Comparison of ENCODE assay signal across 12 cellular contexts in the genomic region with DNA sequence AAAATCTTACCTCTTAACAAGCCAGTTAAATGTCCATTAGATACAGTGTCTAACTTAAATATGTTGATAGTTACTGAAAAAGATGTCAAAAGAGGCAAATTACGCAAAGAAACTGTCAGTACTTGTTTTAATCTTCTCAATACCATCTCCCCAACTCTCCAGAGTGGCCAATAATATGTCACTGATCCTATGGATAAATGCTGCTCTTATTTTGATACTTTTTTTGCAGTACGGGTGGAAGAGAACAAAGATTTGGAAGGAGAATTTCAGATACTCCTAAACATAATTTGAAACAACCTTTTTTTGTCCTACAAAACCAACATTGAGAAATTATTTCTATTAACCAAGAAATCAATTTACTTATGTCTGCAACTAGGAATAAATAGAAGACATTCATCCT.
A peak's percentile ranks its signal among the peaks of the same experiment; 100 is the strongest.
DNase-seq lines count a peak whose midpoint lies in the region; ATAC-seq and TF ChIP-seq lines count a peak whose summit lies in the region.
"Had no signal": no experiment of that assay in that cellular context is flagged by ENCODE, and none has a peak within 500 bp of the region (broad histone marks: within the 10 kb centered on the region; RNA-seq: fewer than 3 reads in every experiment).

No MANE protein-coding gene starts in this region.

- H2BK15ac ChIP-seq in neuronal stem cell (ENCODE audit: low read length) = no peak overlapping the region

- no peak overlapping the region for H3K9ac ChIP-seq in neuronal stem cell (ENCODE audit: low read depth, low read length, poor library complexity)

- H2BK5ac ChIP-seq in neuronal stem cell (ENCODE audit: low read length) = no peak overlapping the region

- H3K4me2 ChIP-seq in neuronal stem cell (ENCODE audit: insufficient read depth, low read length, poor library complexity, severe bottlenecking) = no peak overlapping the region

- H3K4me1 Mint-ChIP-seq in activated CD8-positive, alpha-beta T cell treated with anti-CD3 and anti-CD28 coated beads, Interleukin-2, amount 10 ng/mL, durations not matched to agents 7 days and 5 days (ENCODE audit: low read depth) = peaks cover 4% of the 10 kb centered on the region
- H3K4me1 Mint-ChIP-seq: central memory CD8-positive, alpha-beta T cell had no signal

- H4K8ac ChIP-seq in neuronal stem cell (ENCODE audit: low read depth, low read length) = no peak overlapping the region

- H3K36me3 Mint-ChIP-seq in activated CD8-positive, alpha-beta T cell treated with anti-CD3 and anti-CD28 coated beads, Interleukin-2, amount 10 ng/mL, durations not matched to agents 7 days and 5 days (ENCODE audit: low read depth) = no peaks in the 10 kb centered on the region

- H3K27ac ChIP-seq in left ventricle myocardium inferior (replicated peaks) (peak overlapping the region; percentile 86), epithelial cell of prostate (peak overlapping the region; percentile 68), neuronal stem cell (replicated peaks; ENCODE audit: low read length) (peak overlapping the region; percentile 78), vagina (peak overlapping the region; percentile 79)

- no peak overlapping the region for H3K18ac ChIP-seq in neuronal stem cell (ENCODE audit: low read length)

- intact Hi-C loops in left ventricle myocardium inferior (cut with micrococcal nuclease) (no loop called here), Right ventricle myocardium superior (cut with DNase I) (no loop called here), vagina (cut with DNase I) (loop anchor here (10.0 kb wide), 1 partner anchor 53 kb away; no protein-coding TSS in a partner anchor)

- TF ChIP-seq CTCF in left ventricle myocardium inferior (IDR thresholded peaks at IDR 0.05; ENCODE audit: borderline replicate concordance) (no peak), vagina (IDR thresholded peaks at IDR 0.05) (no peak), foreskin fibroblast (IDR thresholded peaks at IDR 0.05; ENCODE audit: low read depth, low read length) (no peak)

- ATAC-seq in Right ventricle myocardium superior (ENCODE audit: poor library complexity) = no peak
- ATAC-seq in activated CD8-positive, alpha-beta T cell treated with anti-CD3 and anti-CD28 coated beads, Interleukin-2, amount 10 ng/mL, durations not matched to agents 7 days and 5 days = no peak
- no peak for ATAC-seq in GM21825 (IDR thresholded peaks at IDR 0.05; ENCODE audit: unreplicated experiment)

- no peak overlapping the region for H2BK120ac ChIP-seq in neuronal stem cell (ENCODE audit: low read depth, low read length)

- H3K27me3 ChIP-seq in left ventricle myocardium inferior (ENCODE audit: low read depth) = no peaks in the 10 kb centered on the region
- no peaks in the 10 kb centered on the region for H3K27me3 ChIP-seq in neuronal stem cell (ENCODE audit: control insufficient read depth in 3 of 3, insufficient read depth in 3 of 3, low read depth in 1 of 3, low read length in 3 of 3)
- no peaks in the 10 kb centered on the region for H3K27me3 ChIP-seq in vagina

- TF ChIP-seq POLR2A in vagina (IDR thresholded peaks at IDR 0.05) = no peak

- no peaks in the 10 kb centered on the region for H3K36me3 ChIP-seq in left ventricle myocardium inferior
- no peaks in the 10 kb centered on the region for H3K36me3 ChIP-seq in neuronal stem cell (replicated peaks in 1 of 2; ENCODE audit: control insufficient read depth in 2 of 2, insufficient read depth in 2 of 2, low read length in 2 of 2)
- no peaks in the 10 kb centered on the region for H3K36me3 ChIP-seq in vagina

- no peak overlapping the region for H3K23ac ChIP-seq in neuronal stem cell (ENCODE audit: low read depth, low read length, poor library complexity)

- CTCF ChIA-PET in activated CD8-positive, alpha-beta T cell treated with anti-CD3 and anti-CD28 coated beads, Interleukin-2, amount 10 ng/mL, durations not matched to agents 7 days and 5 days (lab: Charles Lee) = interaction anchor here (1.6 kb wide), 2 partner anchors 17 to 21 kb away, joined by 3 to 5 read pairs; no protein-coding TSS in a partner anchor

- peak overlapping the region; percentile 44 for H3K4me3 ChIP-seq in left ventricle myocardium inferior
- no peak overlapping the region for H3K4me3 ChIP-seq in neuronal stem cell (ENCODE audit: low read length in 2 of 2)
- H3K4me3 ChIP-seq in vagina = peak overlapping the region in 1 of 2 donors; percentile 26
- H3K4me3 ChIP-seq in foreskin fibroblast (ENCODE audit: low read depth in 1 of 2, low read length in 2 of 2) = peak overlapping the region in 1 of 2 donors; percentile 39

- peak overlapping the region; percentile 77 for H2AFZ ChIP-seq in neuronal stem cell (ENCODE audit: low read length)

- H3K27ac Mint-ChIP-seq in activated CD8-positive, alpha-beta T cell treated with anti-CD3 and anti-CD28 coated beads, Interleukin-2, amount 10 ng/mL, durations not matched to agents 7 days and 5 days = no peak overlapping the region
- H3K27ac Mint-ChIP-seq: activated T-helper 2 cell treated with anti-CD3 and anti-CD28 coated beads, Interferon-gamma antibody, Interleukin-2, Interleukin-4, amounts not matched to agents 10 μg/mL and 5 μg/mL and 100 μg/mL, durations not matched to agents 14 hours and 24 hours and 36 hours had no signal

- H3K4me1 ChIP-seq in left ventricle myocardium inferior (peaks cover 46% of the 10 kb centered on the region), neuronal stem cell (ENCODE audit: control insufficient read depth in 2 of 2, insufficient read depth in 1 of 2, low read depth in 1 of 2, low read length in 2 of 2) (peaks cover 19 to 33% of the 10 kb centered on the region in 2 donors), vagina (peaks cover 21% of the 10 kb centered on the region)

- no peak overlapping the region for H4K91ac ChIP-seq in neuronal stem cell (ENCODE audit: low read depth, low read length, poor library complexity)

- H3K9me3 Mint-ChIP-seq in activated CD8-positive, alpha-beta T cell treated with anti-CD3 and anti-CD28 coated beads, Interleukin-2, amount 10 ng/mL, durations not matched to agents 7 days and 5 days (ENCODE audit: insufficient read depth) = no peaks in the 10 kb centered on the region
- H3K9me3 Mint-ChIP-seq: activated T-helper 2 cell treated with anti-CD3 and anti-CD28 coated beads, Interferon-gamma antibody, Interleukin-2, Interleukin-4, amounts not matched to agents 10 μg/mL and 5 μg/mL and 100 μg/mL, durations not matched to agents 14 hours and 24 hours and 36 hours; central memory CD8-positive, alpha-beta T cell had no signal

- DNase-seq in left ventricle myocardium inferior (no peak), Right ventricle myocardium superior (no peak), epithelial cell of prostate (ENCODE audit: low read depth, low spot score) (no peak), neuronal stem cell (ENCODE audit: low spot score) (no peak), vagina (ENCODE audit: extremely low spot score in 2 of 2) (no peak), foreskin fibroblast (no peak)
- DNase-seq in activated CD8-positive, alpha-beta T cell treated with anti-CD3 and anti-CD28 coated beads, Interleukin-2, amount 10 ng/mL, durations not matched to agents 7 days and 5 days = no peak
- DNase-seq: foreskin melanocyte, NCI-H1092 had no signal

- H2BK12ac ChIP-seq in neuronal stem cell (ENCODE audit: low read length) = no peak overlapping the region

- H3K9me3 ChIP-seq in left ventricle myocardium inferior (replicated peaks) (no peaks in the 10 kb centered on the region), neuronal stem cell (replicated peaks in 1 of 2; ENCODE audit: control insufficient read depth in 2 of 2, insufficient read depth in 1 of 2, low read depth in 1 of 2, low read length in 2 of 2) (no peaks in the 10 kb centered on the region), vagina (no peaks in the 10 kb centered on the region)

- H3K79me1 ChIP-seq in neuronal stem cell (ENCODE audit: low read depth, low read length) = no peaks in the 10 kb centered on the region

- no CpG with 5 or more reads among the region's 2 CpGs for WGBS in neuronal stem cell (ENCODE audit: extremely low coverage in 2 of 2, insufficient read length in 2 of 2, insufficient replicate concordance in 1 of 2), 2 donors

- H3K4me3 Mint-ChIP-seq in activated CD8-positive, alpha-beta T cell treated with anti-CD3 and anti-CD28 coated beads, Interleukin-2, amount 10 ng/mL, durations not matched to agents 7 days and 5 days = no peak overlapping the region
- H3K4me3 Mint-ChIP-seq: central memory CD8-positive, alpha-beta T cell had no signal

- H3K14ac ChIP-seq in neuronal stem cell (ENCODE audit: low read length) = no peak overlapping the region

- peaks cover 35% of the 10 kb centered on the region for H3K27me3 Mint-ChIP-seq in activated CD8-positive, alpha-beta T cell treated with anti-CD3 and anti-CD28 coated beads, Interleukin-2, amount 10 ng/mL, durations not matched to agents 7 days and 5 days (ENCODE audit: low read depth)

- POLR2A ChIA-PET in activated CD8-positive, alpha-beta T cell treated with anti-CD3 and anti-CD28 coated beads, Interleukin-2, amount 10 ng/mL, durations not matched to agents 7 days and 5 days (lab: Charles Lee) = interaction anchor here (0.6 kb wide), 2 partner anchors 142 to 467 kb away, joined by 3 to 4 read pairs; no protein-coding TSS in a partner anchor

- no peak overlapping the region for H3K4ac ChIP-seq in neuronal stem cell (ENCODE audit: low read length)

- no peak overlapping the region for H2AK5ac ChIP-seq in neuronal stem cell (ENCODE audit: low read depth, low read length)
